1 cellular context compared by ENCODE assay signal in genomic region chr12:163406-163986, GRCh38.
TF ChIP-seq lines count a peak whose summit lies in the region.

No MANE protein-coding gene starts in this region.

TF ChIP-seq in K562, 482 proteins besides CTCF, POLR2A, EP300 and RAD21:
- TF ChIP-seq ZBTB33 (CRISPR knock-in tag; IDR thresholded peaks at IDR 0.05), result 0 out of 2 replicates have a peak, but pooled peaks have one; percentile 17
- no peak for TF ChIP-seq ATF1 (CRISPR knock-in tag; IDR thresholded peaks at IDR 0.05)
- TF ChIP-seq ATF1 (tag; IDR thresholded peaks at IDR 0.05), result no peak
TF ChIP-seq in K562: peak in this region for 1.
